In the genomic region with DNA sequence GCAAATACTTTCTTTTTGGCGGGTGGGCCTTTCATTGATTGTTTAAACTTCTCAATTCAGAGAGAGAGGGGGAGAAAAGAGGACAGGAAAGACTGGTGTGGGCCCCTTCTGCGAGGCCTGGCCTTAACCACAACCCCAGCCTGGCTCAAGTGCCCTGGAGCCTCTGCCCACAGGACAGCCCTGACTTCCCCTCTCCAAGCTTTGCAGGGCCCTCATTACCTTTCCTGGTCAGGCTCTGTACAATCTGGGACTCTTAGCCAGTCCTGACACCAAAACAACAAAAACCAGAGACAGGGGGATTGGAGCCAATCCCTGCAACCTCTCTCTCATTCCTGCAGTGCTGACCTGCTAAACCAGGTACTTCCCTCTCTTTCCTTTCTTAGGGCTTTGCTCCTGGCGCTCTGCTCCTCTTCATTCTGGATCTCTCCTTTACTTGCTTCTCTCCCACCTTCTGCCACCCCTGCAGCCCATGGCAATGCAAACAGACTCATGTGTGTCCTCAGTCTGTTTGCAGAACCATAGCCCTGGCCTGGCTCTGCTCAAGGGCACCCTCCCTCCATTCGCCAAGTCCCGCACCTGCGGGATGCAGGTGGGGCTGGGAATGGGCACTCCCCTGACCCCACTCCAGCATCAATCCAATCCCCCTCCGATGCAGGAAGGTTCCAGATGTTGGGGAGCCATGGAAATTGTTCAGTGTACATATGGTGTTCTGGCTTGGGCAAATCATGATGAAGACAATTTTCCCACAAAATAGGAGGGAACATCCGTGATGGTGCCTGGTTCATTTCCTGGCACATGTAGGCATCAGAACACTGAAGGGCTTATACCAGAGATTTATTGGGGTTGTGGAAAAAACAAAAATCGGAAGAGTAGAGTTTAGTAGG, we compare ENCODE assay signal across 18 cellular contexts. TPM values are rescaled to one million over a fixed set of nuclear protein-coding genes. Genes with fewer than 3 reads are reported as not detected.
DNase-seq lines count a peak whose midpoint lies in the region; ATAC-seq and TF ChIP-seq lines count a peak whose summit lies in the region.
"Had no signal": no experiment of that assay in that cellular context is flagged by ENCODE, and none has a peak within 500 bp of the region (broad histone marks: within the 10 kb centered on the region; RNA-seq: fewer than 3 reads in every experiment).

No MANE protein-coding gene starts in this region.

- no peaks in the 10 kb centered on the region for H3K27me3 Mint-ChIP-seq in activated naive CD8-positive, alpha-beta T cell treated with anti-CD3 and anti-CD28 coated beads, Interleukin-2, amount 50 U/mL, for 24 hours
- H3K27me3 Mint-ChIP-seq in activated naive CD8-positive, alpha-beta T cell treated with anti-CD3 and anti-CD28 coated beads for 36 hours, result no peaks in the 10 kb centered on the region
- no peaks in the 10 kb centered on the region for H3K27me3 Mint-ChIP-seq in nephron progenitor cell (ENCODE audit: low read depth, poor library complexity)

- no peaks in the 10 kb centered on the region for H3K4me1 Mint-ChIP-seq in activated naive CD8-positive, alpha-beta T cell treated with anti-CD3 and anti-CD28 coated beads, Interleukin-2, amount 50 U/mL, for 24 hours
- H3K4me1 Mint-ChIP-seq in activated naive CD8-positive, alpha-beta T cell treated with anti-CD3 and anti-CD28 coated beads for 36 hours, result no peaks in the 10 kb centered on the region
- peaks cover 35% of the 10 kb centered on the region for H3K4me1 Mint-ChIP-seq in nephron progenitor cell

- H3K27ac ChIP-seq in Peyer's patch, result no peak overlapping the region

- H3K36me3 Mint-ChIP-seq in activated naive CD8-positive, alpha-beta T cell treated with anti-CD3 and anti-CD28 coated beads, Interleukin-2, amount 50 U/mL, for 24 hours (ENCODE audit: low read depth), result no peaks in the 10 kb centered on the region
- no peaks in the 10 kb centered on the region for H3K36me3 Mint-ChIP-seq in activated naive CD8-positive, alpha-beta T cell treated with anti-CD3 and anti-CD28 coated beads for 36 hours
- no peaks in the 10 kb centered on the region for H3K36me3 Mint-ChIP-seq in nephron progenitor cell (ENCODE audit: low read depth)

- peak overlapping the region; percentile 28 for H3K27ac Mint-ChIP-seq in activated naive CD8-positive, alpha-beta T cell treated with anti-CD3 and anti-CD28 coated beads, Interleukin-2, amount 50 U/mL, for 24 hours
- no peak overlapping the region for H3K27ac Mint-ChIP-seq in activated naive CD8-positive, alpha-beta T cell treated with anti-CD3 and anti-CD28 coated beads for 36 hours
- peak overlapping the region; percentile 49 for H3K27ac Mint-ChIP-seq in nephron progenitor cell
- H3K27ac Mint-ChIP-seq: HFFc6 had no signal

- H3K9me3 Mint-ChIP-seq in activated naive CD8-positive, alpha-beta T cell treated with anti-CD3 and anti-CD28 coated beads, Interleukin-2, amount 50 U/mL, for 24 hours, result no peaks in the 10 kb centered on the region
- H3K9me3 Mint-ChIP-seq in activated naive CD8-positive, alpha-beta T cell treated with anti-CD3 and anti-CD28 coated beads for 36 hours, result no peaks in the 10 kb centered on the region
- peaks cover 6% of the 10 kb centered on the region for H3K9me3 Mint-ChIP-seq in nephron progenitor cell
- H3K9me3 Mint-ChIP-seq: HFFc6 had no signal

- no peak for DNase-seq in activated naive CD8-positive, alpha-beta T cell treated with anti-CD3 and anti-CD28 coated beads, Interleukin-2, amount 50 U/mL, for 24 hours
- no peak for DNase-seq in activated naive CD8-positive, alpha-beta T cell treated with anti-CD3 and anti-CD28 coated beads for 36 hours
- DNase-seq in NB4 (ENCODE audit: low read depth), result peak; percentile 49
- DNase-seq in nephron progenitor cell, result no peak
- DNase-seq in NCI-H510A (lab: John Stamatoyannopoulos, UW), result no peak
- DNase-seq in Peyer's patch, result no peak
- DNase-seq in H7, result no peak
- DNase-seq: BE2C, DMS53, GF-D8, HFFc6, NCI-H1105 treated with DMSO at 0.1 percent for 48 hours, NCI-H2029 treated with DMSO at 0.1 percent for 48 hours, NCI-H345, NCI-H524 treated with DMSO at 0.1 percent for 48 hours, SIG-M5, SK-N-SH had no signal

- no peak for TF ChIP-seq CTCF in NB4 (IDR thresholded peaks at IDR 0.05; ENCODE audit: low read depth, low read length)
- no peak for TF ChIP-seq CTCF in nephron progenitor cell (IDR thresholded peaks at IDR 0.05)
- no peak for TF ChIP-seq CTCF in Peyer's patch (IDR thresholded peaks at IDR 0.05)

- H3K4me3 ChIP-seq in NB4 (ENCODE audit: low read depth, low read length) (no peak overlapping the region), Peyer's patch (no peak overlapping the region), H7 (ENCODE audit: insufficient read depth, low read depth, low read length) (no peak overlapping the region)
- H3K4me3 ChIP-seq: K562 had no signal

- no peak overlapping the region for H3K4me3 Mint-ChIP-seq in activated naive CD8-positive, alpha-beta T cell treated with anti-CD3 and anti-CD28 coated beads, Interleukin-2, amount 50 U/mL, for 24 hours
- no peak overlapping the region for H3K4me3 Mint-ChIP-seq in activated naive CD8-positive, alpha-beta T cell treated with anti-CD3 and anti-CD28 coated beads for 36 hours
- no peak overlapping the region for H3K4me3 Mint-ChIP-seq in nephron progenitor cell
- H3K4me3 Mint-ChIP-seq: HFFc6 had no signal

- H3K27me3 ChIP-seq in Peyer's patch (no peaks in the 10 kb centered on the region), H7 (ENCODE audit: control insufficient read depth, insufficient read depth, low read length) (no peaks in the 10 kb centered on the region)

- TF ChIP-seq POLR2A in NB4 (IDR thresholded peaks at IDR 0.05; ENCODE audit: extremely low read depth, insufficient read length) (no peak), Peyer's patch (IDR thresholded peaks at IDR 0.05) (no peak)

- H3K4me1 ChIP-seq in Peyer's patch, result no peaks in the 10 kb centered on the region
- H3K4me1 ChIP-seq: BE2C had no signal

- ATAC-seq in activated naive CD8-positive, alpha-beta T cell treated with anti-CD3 and anti-CD28 coated beads, Interleukin-2, amount 50 U/mL, for 24 hours, result no peak

- H3K36me3 ChIP-seq in Peyer's patch (no peaks in the 10 kb centered on the region), H7 (replicated peaks; ENCODE audit: control insufficient read depth, insufficient read depth, low read length) (no peaks in the 10 kb centered on the region)
- H3K36me3 ChIP-seq: BE2C had no signal

- H3K9me3 ChIP-seq in Peyer's patch, result no peaks in the 10 kb centered on the region
- H3K9me3 ChIP-seq: BE2C, SK-N-SH had no signal

RNA-seq across cellular contexts. Expression of a gene that starts 38.1 kb away (rescaled TPM):
- 10 to 100 TPM; 18.9 to 20.6 TPM for total RNA-seq in activated naive CD8-positive, alpha-beta T cell treated with anti-CD3 and anti-CD28 coated beads for 36 hours
- 1 to 10 TPM in 2 of 4 donors, not detected in 2; 4.4 to 7.4 TPM for total RNA-seq in Peyer's patch
- 13.5 and 22.2 TPM in 2 replicates for total RNA-seq in H7 (2014; rRNA removed; shearing (Covaris generic))
